4 cellular contexts compared by ENCODE assay signal in the genomic region with DNA sequence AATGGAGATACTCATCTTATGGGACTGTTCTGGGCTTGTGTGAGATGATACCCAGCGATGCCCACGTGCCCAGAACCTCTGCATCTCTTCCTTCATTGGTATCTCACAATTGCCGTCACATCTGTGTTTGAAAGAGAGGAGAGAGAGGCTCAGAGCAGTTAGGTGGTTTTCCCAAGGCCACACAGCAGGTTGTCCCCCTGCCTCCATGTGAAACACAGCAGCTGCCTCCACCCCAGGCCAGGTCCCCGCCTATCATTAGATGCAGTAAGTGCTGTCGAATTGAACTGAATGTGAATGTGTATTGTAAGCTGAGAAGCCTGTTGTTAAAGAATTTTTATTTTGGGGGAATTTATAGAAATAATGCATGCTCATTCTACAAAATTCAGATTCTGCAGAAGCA. TPM values are rescaled to one million over a fixed set of nuclear protein-coding genes. Genes with fewer than 3 reads are reported as not detected.
"Had no signal": no experiment of that assay in that cellular context is flagged by ENCODE, and none has a peak within 500 bp of the region (broad histone marks: within the 10 kb centered on the region; RNA-seq: fewer than 3 reads in every experiment).

No MANE protein-coding gene starts in this region.

RNA-seq across cellular contexts. Expression of gene BMP8A, which starts 5.1 kb away (rescaled TPM):
- total RNA-seq: LHCN-M2, M059J, MCF 10A, NCI-H460 had no signal
